2 cellular contexts compared by ENCODE assay signal in genomic region chr9:131590907-131591844, GRCh38.
A peak's percentile ranks its signal among the peaks of the same experiment; 100 is the strongest.
TF ChIP-seq lines count a peak whose summit lies in the region.

No MANE protein-coding gene starts in this region.

TF ChIP-seq in IMR-90, 13 proteins besides CTCF, POLR2A, EP300 and RAD21:
- TF ChIP-seq MXI1 (IDR thresholded peaks at IDR 0.05; ENCODE audit: borderline replicate concordance, low read depth, low read length) (no peak), MAFK (IDR thresholded peaks at IDR 0.05; ENCODE audit: low read depth, low read length) (no peak), FOS (IDR thresholded peaks at IDR 0.05; ENCODE audit: low read depth, low read length) (no peak), MAZ (IDR thresholded peaks at IDR 0.05; ENCODE audit: borderline replicate concordance, low read depth, low read length) (peak; percentile 75), SMC3 (IDR thresholded peaks at IDR 0.05; ENCODE audit: low read depth, low read length) (peak; percentile 99), NFE2L2 (IDR thresholded peaks at IDR 0.05; ENCODE audit: low read depth, low read length) (no peak), BHLHE40 (IDR thresholded peaks at IDR 0.05; ENCODE audit: low read depth, low read length) (no peak), CHD1 (IDR thresholded peaks at IDR 0.05; ENCODE audit: low read depth, low read length) (no peak), USF2 (IDR thresholded peaks at IDR 0.05; ENCODE audit: low read depth, low read length) (peak; percentile 56; the same call in 1 of the 2 replicates)

TF ChIP-seq in neural cell, 6 proteins besides CTCF, POLR2A, EP300 and RAD21:
- TF ChIP-seq SMC3 (conservative IDR thresholded peaks at IDR 0.05; ENCODE audit: poor library complexity) (peak; percentile 67), POLR2AphosphoS5 (IDR thresholded peaks at IDR 0.05) (no peak)
